In genomic region chr3:150763122-150763840, GRCh38 we compare ENCODE assay signal across 8 cellular contexts. TPM values are rescaled to one million over a fixed set of nuclear protein-coding genes. Genes with fewer than 3 reads are reported as not detected.
DNase-seq lines count a peak whose midpoint lies in the region; ATAC-seq and TF ChIP-seq lines count a peak whose summit lies in the region.

SIAH2 (minus strand) TSS chr3:150763169; CDS start chr3:150762849, 320 bp downstream.

- H3K9me3 ChIP-seq in HUES64 (ENCODE audit: insufficient read depth, low read depth, low read length) = no peaks in the 10 kb centered on the region

- H3K4me3 ChIP-seq in HUES64 (ENCODE audit: low read length) = peak within 1 kb of the TSS; percentile 76
- H3K4me3 ChIP-seq in epithelial cell of esophagus (ENCODE audit: low read length) = peak within 1 kb of the TSS; percentile 91

- DNase-seq in D341Med (ENCODE audit: low spot score) (peak; percentile 95), OCI-M1 (lab: John Stamatoyannopoulos, UW) (peak; percentile 91), activated T-cell treated with anti-CD3 and anti-CD28 coated beads for 24 hours (ENCODE audit: low read depth) (peak; percentile 91), epithelial cell of esophagus (ENCODE audit: low read depth) (peak; percentile 98), mucosa of gallbladder (ENCODE audit: low spot score) (peak; percentile 95)
- peak; percentile 91 for DNase-seq in stimulated activated CD8-positive, alpha-beta memory T cell treated with anti-CD3 and anti-CD28 coated beads, Interleukin-4, amount 100 ng/mL, for 24 hours (ENCODE audit: low read depth)

- H3K4me1 ChIP-seq in HUES64 (ENCODE audit: insufficient read depth, low read length) = peaks cover 31% of the 10 kb centered on the region

- TF ChIP-seq CTCF in epithelial cell of esophagus (IDR thresholded peaks at IDR 0.05; ENCODE audit: insufficient read depth, low read depth, low read length, missing control alignments) = no peak

- under 1% methylated on average over 70 of the region's 70 CpGs for whole genome bisulfite sequencing in HUES64

- peak; percentile 55 for ATAC-seq in GM21423 (IDR thresholded peaks at IDR 0.05; ENCODE audit: unreplicated experiment)

- peak within 1 kb of the TSS; percentile 74 for H3K9ac ChIP-seq in HUES64 (ENCODE audit: low read depth, low read length)

- peaks cover 6% of the 10 kb centered on the region; the same call in 1 of the 2 replicates for H3K36me3 ChIP-seq in HUES64 (ENCODE audit: insufficient read depth, low read length)

- peaks cover 36% of the 10 kb centered on the region for H3K27me3 ChIP-seq in HUES64 (ENCODE audit: insufficient read depth, low read length)

- H3K27ac ChIP-seq in HUES64 (ENCODE audit: low read depth, low read length) = no peak within 1 kb of the TSS

RNA-seq across cellular contexts. Expression of gene SIAH2, which starts in this region (rescaled TPM):
- polyA plus RNA-seq in HUES64 (2013, experiment 1 of 2) = 7.8 TPM
- 8.5 TPM for polyA plus RNA-seq in HUES64 (2013, experiment 2 of 2)
- total RNA-seq in mucosa of gallbladder = 33.7 TPM
